In genomic region chr9:77180056-77180455, GRCh38 we compare ENCODE assay signal across 17 cellular contexts. TPM values are rescaled to one million over a fixed set of nuclear protein-coding genes. Genes with fewer than 3 reads are reported as not detected.
DNase-seq lines count a peak whose midpoint lies in the region; ATAC-seq and TF ChIP-seq lines count a peak whose summit lies in the region.
"Had no signal": no experiment of that assay in that cellular context is flagged by ENCODE, and none has a peak within 500 bp of the region (broad histone marks: within the 10 kb centered on the region; RNA-seq: fewer than 3 reads in every experiment).

No MANE protein-coding gene starts in this region.

- H2BK120ac ChIP-seq in IMR-90 (ENCODE audit: low read depth, low read length) = no peak overlapping the region

- no peak overlapping the region for H3K56ac ChIP-seq in IMR-90 (ENCODE audit: extremely low read depth, insufficient read depth, low read length)

- H4K8ac ChIP-seq in IMR-90 (ENCODE audit: low read depth in 2 of 2, low read length in 2 of 2) = no peak overlapping the region

- no peak overlapping the region for H3K9ac ChIP-seq in IMR-90 (ENCODE audit: low read depth, low read length)

- no peak for TF ChIP-seq POLR2A in IMR-90 (IDR thresholded peaks at IDR 0.05; ENCODE audit: low read depth, low read length)

- no peaks in the 10 kb centered on the region for H3K9me3 Mint-ChIP-seq in T-helper 2 cell treated with Interferon-gamma antibody and Interleukin-4, amounts not matched to agents 5 μg/mL and 100 μg/mL, for 36 hours
- H3K9me3 Mint-ChIP-seq in activated T-helper 2 cell treated with anti-CD3 and anti-CD28 coated beads, Interferon-gamma antibody, Interleukin-2, Interleukin-4, amounts not matched to agents 10 μg/mL and 5 μg/mL and 100 μg/mL, durations not matched to agents 14 hours and 24 hours and 36 hours = no peaks in the 10 kb centered on the region
- no peaks in the 10 kb centered on the region for H3K9me3 Mint-ChIP-seq in natural killer cell treated with Interleukin-12 subunit alpha and Interleukin-12 subunit beta and Interleukin-15 and Interleukin-18, amount 100 ng/mL, for 72 hours

- TF ChIP-seq RAD21 in IMR-90 (IDR thresholded peaks at IDR 0.05; ENCODE audit: low read length) = no peak

- H3K4me3 ChIP-seq in IMR-90 (ENCODE audit: insufficient read depth, low read depth, low read length) = no peak overlapping the region
- H3K4me3 ChIP-seq: skin epidermis, thyroid gland had no signal

- no peak overlapping the region for H4K91ac ChIP-seq in IMR-90 (ENCODE audit: insufficient read depth, low read depth, low read length)

- H3K9me3 ChIP-seq in IMR-90 (ENCODE audit: control insufficient read depth, insufficient read depth, low read length) = no peaks in the 10 kb centered on the region
- H3K9me3 ChIP-seq: thyroid gland had no signal

- CTCF ChIA-PET in IMR-90 (lab: Yijun Ruan, JAX) = no interaction called here

- no peak overlapping the region for H3K27ac Mint-ChIP-seq in T-helper 2 cell treated with Interferon-gamma antibody and Interleukin-4, amounts not matched to agents 5 μg/mL and 100 μg/mL, for 36 hours
- H3K27ac Mint-ChIP-seq in activated T-helper 2 cell treated with anti-CD3 and anti-CD28 coated beads, Interferon-gamma antibody, Interleukin-2, Interleukin-4, amounts not matched to agents 10 μg/mL and 5 μg/mL and 100 μg/mL, durations not matched to agents 14 hours and 24 hours and 36 hours = no peak overlapping the region
- H3K27ac Mint-ChIP-seq in natural killer cell treated with Interleukin-12 subunit alpha and Interleukin-12 subunit beta and Interleukin-15 and Interleukin-18, amount 100 ng/mL, for 72 hours = no peak overlapping the region

- H3K18ac ChIP-seq in IMR-90 (ENCODE audit: low read depth, low read length) = no peak overlapping the region

- peaks cover 9% of the 10 kb centered on the region for H3K27me3 Mint-ChIP-seq in T-helper 2 cell treated with Interferon-gamma antibody and Interleukin-4, amounts not matched to agents 5 μg/mL and 100 μg/mL, for 36 hours (ENCODE audit: low read depth)
- peaks cover 12% of the 10 kb centered on the region for H3K27me3 Mint-ChIP-seq in activated T-helper 2 cell treated with anti-CD3 and anti-CD28 coated beads, Interferon-gamma antibody, Interleukin-2, Interleukin-4, amounts not matched to agents 10 μg/mL and 5 μg/mL and 100 μg/mL, durations not matched to agents 14 hours and 24 hours and 36 hours (ENCODE audit: low read depth)
- H3K27me3 Mint-ChIP-seq in natural killer cell treated with Interleukin-12 subunit alpha and Interleukin-12 subunit beta and Interleukin-15 and Interleukin-18, amount 100 ng/mL, for 72 hours = no peaks in the 10 kb centered on the region
- H3K27me3 Mint-ChIP-seq: naive B cell had no signal

- POLR2A ChIA-PET in IMR-90 (lab: Charles Lee; ENCODE audit: unreplicated experiment) = no interaction called here

- H4K5ac ChIP-seq in IMR-90 (ENCODE audit: low read depth, low read length) = no peak overlapping the region

- no peak overlapping the region for H2BK20ac ChIP-seq in IMR-90 (ENCODE audit: low read depth, low read length)

- peaks cover 5% of the 10 kb centered on the region; the same call in 1 of the 2 replicates for H4K20me1 ChIP-seq in IMR-90 (ENCODE audit: insufficient read depth, low read length)

- H3K27me3 ChIP-seq in IMR-90 (ENCODE audit: control insufficient read depth, insufficient read depth, low read length) = no peaks in the 10 kb centered on the region
- H3K27me3 ChIP-seq: dorsolateral prefrontal cortex, thyroid gland had no signal

- ATAC-seq in IMR-90 (ENCODE audit: low read depth) (no peak), GM18502 (IDR thresholded peaks at IDR 0.05; ENCODE audit: poor library complexity, unreplicated experiment) (no peak), HG02798 (IDR thresholded peaks at IDR 0.05; ENCODE audit: poor library complexity, unreplicated experiment) (no peak)
- ATAC-seq in natural killer cell treated with Interleukin-12 subunit alpha and Interleukin-12 subunit beta and Interleukin-15 and Interleukin-18, amount 100 ng/mL, for 72 hours = no peak

- no peaks in the 10 kb centered on the region for H3K36me3 ChIP-seq in IMR-90 (ENCODE audit: control insufficient read depth, insufficient read depth, low read length)
- H3K36me3 ChIP-seq: thyroid gland had no signal

- H3K4me1 Mint-ChIP-seq in T-helper 2 cell treated with Interferon-gamma antibody and Interleukin-4, amounts not matched to agents 5 μg/mL and 100 μg/mL, for 36 hours (ENCODE audit: low read depth) = peaks cover 29% of the 10 kb centered on the region
- H3K4me1 Mint-ChIP-seq in activated T-helper 2 cell treated with anti-CD3 and anti-CD28 coated beads, Interferon-gamma antibody, Interleukin-2, Interleukin-4, amounts not matched to agents 10 μg/mL and 5 μg/mL and 100 μg/mL, durations not matched to agents 14 hours and 24 hours and 36 hours (ENCODE audit: low read depth) = peaks cover 29% of the 10 kb centered on the region
- H3K4me1 Mint-ChIP-seq in natural killer cell treated with Interleukin-12 subunit alpha and Interleukin-12 subunit beta and Interleukin-15 and Interleukin-18, amount 100 ng/mL, for 72 hours (ENCODE audit: low read depth in 2 of 2) = peaks cover 19 to 20% of the 10 kb centered on the region in 2 donors

- intact Hi-C loops in IMR-90 (cut with micrococcal nuclease) = no loop called here
- intact Hi-C loops in activated T-helper 2 cell treated with anti-CD3 and anti-CD28 coated beads, Interferon-gamma antibody, Interleukin-2, Interleukin-4, amounts not matched to agents 10 μg/mL and 5 μg/mL and 100 μg/mL, durations not matched to agents 14 hours and 24 hours and 36 hours (cut with micrococcal nuclease) = no loop called here

- H3K23ac ChIP-seq in IMR-90 (ENCODE audit: low read depth, low read length) = no peak overlapping the region

- peaks cover 19 to 31% of the 10 kb centered on the region in 2 experiments for H3K79me1 ChIP-seq in IMR-90 (ENCODE audit: low read depth in 1 of 2, low read length in 2 of 2)

- H3K4me3 Mint-ChIP-seq in T-helper 2 cell treated with Interferon-gamma antibody and Interleukin-4, amounts not matched to agents 5 μg/mL and 100 μg/mL, for 36 hours = peak overlapping the region; percentile 98
- H3K4me3 Mint-ChIP-seq in activated T-helper 2 cell treated with anti-CD3 and anti-CD28 coated beads, Interferon-gamma antibody, Interleukin-2, Interleukin-4, amounts not matched to agents 10 μg/mL and 5 μg/mL and 100 μg/mL, durations not matched to agents 14 hours and 24 hours and 36 hours (ENCODE audit: low read depth) = peak overlapping the region; percentile 91
- H3K4me3 Mint-ChIP-seq in natural killer cell treated with Interleukin-12 subunit alpha and Interleukin-12 subunit beta and Interleukin-15 and Interleukin-18, amount 100 ng/mL, for 72 hours = peak overlapping the region; percentile 98

- no TSS peak for BruUV-seq in IMR-90 (replicated peaks; lab: Mats Ljungman, UMichigan)

- H2BK5ac ChIP-seq in IMR-90 (ENCODE audit: low read depth, low read length, poor library complexity, severe bottlenecking) = no peak overlapping the region

- dilution Hi-C loops in IMR-90 (cut with HindIII; ENCODE audit: low sequenced_read_pairs, unreplicated experiment) = no loop called here

- H2BK15ac ChIP-seq in IMR-90 (ENCODE audit: low read depth, low read length) = no peak overlapping the region

- in situ Hi-C loops in IMR-90 (cut with MboI; ENCODE audit: low sequenced_read_pairs) (no loop called here), G401 (cut with HindIII; ENCODE audit: low sequenced_read_pairs) (no loop called here)

- H3K14ac ChIP-seq in IMR-90 (replicated peaks; ENCODE audit: low read depth, low read length) = no peak overlapping the region

- H2AK5ac ChIP-seq in IMR-90 (ENCODE audit: low read depth, low read length) = no peak overlapping the region

- H2AK9ac ChIP-seq in IMR-90 (replicated peaks; ENCODE audit: low read depth, low read length, poor library complexity) = no peak overlapping the region

- no peak for TF ChIP-seq CTCF in IMR-90 (conservative IDR thresholded peaks at IDR 0.05; ENCODE audit: low read depth, low read length)

- H3K27ac ChIP-seq in IMR-90 (ENCODE audit: insufficient read depth, low read length) = no peak overlapping the region
- H3K27ac ChIP-seq: dorsolateral prefrontal cortex, skin epidermis, thyroid gland had no signal

- H3K4me1 ChIP-seq in IMR-90 (ENCODE audit: control insufficient read depth, insufficient read depth, low read length) = 0 out of 2 replicates have a peak, but pooled peaks cover 1% of the 10 kb centered on the region

- DNase-seq in T-helper 2 cell treated with Interferon-gamma antibody and Interleukin-4, amounts not matched to agents 5 μg/mL and 100 μg/mL, for 36 hours (ENCODE audit: low spot score) = no peak
- DNase-seq in T-helper 2 cell = no peak
- peak; percentile 71 for DNase-seq in IMR-90
- no peak for DNase-seq in activated T-helper 2 cell treated with anti-CD3 and anti-CD28 coated beads, Interferon-gamma antibody, Interleukin-2, Interleukin-4, amounts not matched to agents 10 μg/mL and 5 μg/mL and 100 μg/mL, durations not matched to agents 14 hours and 24 hours and 36 hours (ENCODE audit: low spot score)
- no peak for DNase-seq in natural killer cell treated with Interleukin-12 subunit alpha and Interleukin-12 subunit beta and Interleukin-15 and Interleukin-18, amount 100 ng/mL, for 72 hours (ENCODE audit: low spot score)
- DNase-seq in G401 (ENCODE audit: low spot score) = no peak
- DNase-seq: activated CD4-positive, alpha-beta T cell treated with anti-CD3 and anti-CD28 coated beads, Interleukin-2, amount 50 U/mL, for 4 hours; anterior cingulate cortex; DMS53; dorsolateral prefrontal cortex; foreskin melanocyte; naive B cell; NCI-H2029 treated with DMSO at 0.1 percent for 48 hours; thyroid gland had no signal

- H3K9me1 ChIP-seq in IMR-90 (ENCODE audit: insufficient read depth, low read length) = peaks cover 4% of the 10 kb centered on the region; the same call in 1 of the 2 replicates

- peaks cover 3% of the 10 kb centered on the region for H3K36me3 Mint-ChIP-seq in T-helper 2 cell treated with Interferon-gamma antibody and Interleukin-4, amounts not matched to agents 5 μg/mL and 100 μg/mL, for 36 hours (ENCODE audit: low read depth)
- H3K36me3 Mint-ChIP-seq in activated T-helper 2 cell treated with anti-CD3 and anti-CD28 coated beads, Interferon-gamma antibody, Interleukin-2, Interleukin-4, amounts not matched to agents 10 μg/mL and 5 μg/mL and 100 μg/mL, durations not matched to agents 14 hours and 24 hours and 36 hours (ENCODE audit: low read depth) = peaks cover 2% of the 10 kb centered on the region
- no peaks in the 10 kb centered on the region for H3K36me3 Mint-ChIP-seq in natural killer cell treated with Interleukin-12 subunit alpha and Interleukin-12 subunit beta and Interleukin-15 and Interleukin-18, amount 100 ng/mL, for 72 hours
- H3K36me3 Mint-ChIP-seq: naive B cell had no signal

- H3K4ac ChIP-seq in IMR-90 (ENCODE audit: low read depth, low read length) = no peak overlapping the region

- H2AFZ ChIP-seq in IMR-90 (replicated peaks; ENCODE audit: low read length, poor library complexity) = no peak overlapping the region

- no peak overlapping the region for H3K4me2 ChIP-seq in IMR-90 (ENCODE audit: low read depth, low read length)

RNA-seq across cellular contexts. Expression of gene VPS13A, which starts 2.7 kb away (rescaled TPM):
- total RNA-seq in IMR-90 (2012; rRNA removed) = 26.5 and 46.9 TPM in 2 replicates
- 8.0 and 10.4 TPM in 2 replicates for polyA plus RNA-seq in IMR-90 (2012; rRNA removed)
- 0.41 and 0.84 TPM in 2 replicates for polyA plus RNA-seq in IMR-90 (2012; cell fraction: cytosol; rRNA removed)
- polyA plus RNA-seq in IMR-90 (2012; cell fraction: nucleus; rRNA removed; ENCODE audit: low replicate concordance) = 3.6 and 52.1 TPM in 2 replicates
- 43.8 and 46.9 TPM in 2 replicates for total RNA-seq in activated T-helper 2 cell treated with anti-CD3 and anti-CD28 coated beads, Interferon-gamma antibody, Interleukin-2, Interleukin-4, amounts not matched to agents 10 μg/mL and 5 μg/mL and 100 μg/mL, durations not matched to agents 14 hours and 24 hours and 36 hours
- total RNA-seq in natural killer cell treated with Interleukin-12 subunit alpha and Interleukin-12 subunit beta and Interleukin-15 and Interleukin-18, amount 100 ng/mL, for 72 hours = 10 to 100 TPM; 34.2 to 60.9 TPM
- 10.6 and 14.2 TPM in 2 replicates for total RNA-seq in G401 (2014; rRNA removed; shearing (Covaris generic))
